ENCODE assay signal across 7 cellular contexts in the genomic region with DNA sequence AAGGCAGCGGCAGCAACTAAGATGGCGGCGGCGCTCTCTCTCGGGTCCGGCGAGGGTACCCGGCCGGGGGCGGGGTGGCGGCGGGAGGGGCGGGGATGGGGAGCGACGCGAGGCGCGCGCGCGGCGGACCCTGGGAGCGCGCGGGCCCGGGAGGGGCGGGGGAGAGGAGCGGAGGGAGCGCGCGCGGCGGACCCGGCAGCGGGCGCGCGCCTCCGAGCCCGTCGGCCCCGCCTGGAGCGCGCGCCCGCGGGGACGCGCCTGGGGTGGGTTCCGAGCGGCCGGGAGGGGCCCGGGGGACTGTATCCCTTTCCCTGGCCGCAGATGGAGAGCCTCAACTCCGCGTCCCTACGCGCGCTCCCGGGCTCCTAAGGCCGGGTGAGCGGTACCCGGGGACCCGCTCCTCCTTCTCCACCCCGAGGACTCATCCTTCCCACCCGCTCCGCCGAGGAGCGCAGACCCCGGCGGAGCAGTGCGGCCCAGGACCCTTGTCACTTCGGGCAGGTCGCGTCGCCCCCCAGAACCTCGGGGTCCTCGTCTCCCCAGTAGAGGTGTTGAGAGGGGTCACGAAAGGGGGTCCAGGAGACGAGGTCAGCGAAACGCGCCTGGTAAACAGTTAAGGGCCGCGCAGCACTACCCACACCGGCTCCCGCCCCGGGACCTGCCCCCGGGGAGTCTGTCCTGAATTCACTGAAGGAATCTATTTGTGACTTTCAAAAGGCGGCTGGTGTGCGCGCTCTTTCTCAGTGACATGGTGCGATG. TPM values are rescaled to one million over a fixed set of nuclear protein-coding genes. Genes with fewer than 3 reads are reported as not detected.
DNase-seq lines count a peak whose midpoint lies in the region; ATAC-seq and TF ChIP-seq lines count a peak whose summit lies in the region.

Gene CLSTN1, minus strand, starts transcription at position 23 of the 759 bp plus-strand sequence. CDS start 232 bp downstream, outside the sequence.

- peak within 1 kb of the TSS; percentile 69 for H3K27ac Mint-ChIP-seq in dendritic cell treated with granulocyte-macrophage colony-stimulating factor and Interleukin-4, amounts not matched to agents 40 ng/mL and 50 ng/mL, for 4 days

- H3K27me3 Mint-ChIP-seq in dendritic cell treated with granulocyte-macrophage colony-stimulating factor and Interleukin-4, amounts not matched to agents 40 ng/mL and 50 ng/mL, for 4 days, result no peaks in the 10 kb centered on the region

- H3K36me3 ChIP-seq in left lung, result no peaks in the 10 kb centered on the region

- peaks cover 35% of the 10 kb centered on the region for H3K4me1 Mint-ChIP-seq in dendritic cell treated with granulocyte-macrophage colony-stimulating factor and Interleukin-4, amounts not matched to agents 40 ng/mL and 50 ng/mL, for 4 days (ENCODE audit: low read depth)

- no peak for TF ChIP-seq CTCF in left lung (IDR thresholded peaks at IDR 0.05)

- peaks cover 0 to 14% of the 10 kb centered on the region in 2 donors for H3K27me3 ChIP-seq in left lung

- H3K36me3 Mint-ChIP-seq in dendritic cell treated with granulocyte-macrophage colony-stimulating factor and Interleukin-4, amounts not matched to agents 40 ng/mL and 50 ng/mL, for 4 days (ENCODE audit: low read depth), result no peaks in the 10 kb centered on the region

- H3K4me1 ChIP-seq in left lung, result peaks cover 18 to 40% of the 10 kb centered on the region in 2 donors

- peak within 1 kb of the TSS; percentile 58 to 75 for H3K27ac ChIP-seq in left lung

- DNase-seq in NCI-H510A treated with DMSO at 0.1 percent for 48 hours (lab: John Stamatoyannopoulos, UW) (peak; percentile 98), left lung (peak; percentile 91 to 94)
- peak; percentile 78 to 83 for DNase-seq in activated CD4-positive, alpha-beta T cell treated with anti-CD3 and anti-CD28 coated beads, Interleukin-2, amount 50 U/mL, for 24 hours (ENCODE audit: low read depth in 1 of 2, low spot score in 1 of 2)
- DNase-seq in stimulated activated CD4-positive, alpha-beta T cell treated with anti-CD3 and anti-CD28 coated beads, Interleukin-2, amount 100 ng/mL, for 24 hours, result peak; percentile 89 to 92

- intact Hi-C loops in dendritic cell treated with granulocyte-macrophage colony-stimulating factor and Interleukin-4, amounts not matched to agents 40 ng/mL and 50 ng/mL, for 4 days (cut with micrococcal nuclease), result no loop called here
- intact Hi-C loops in left lung (cut with DNase I), result no loop called here

- peak within 1 kb of the TSS; percentile 77 for H3K4me3 ChIP-seq in left lung

- H3K9me3 Mint-ChIP-seq in dendritic cell treated with granulocyte-macrophage colony-stimulating factor and Interleukin-4, amounts not matched to agents 40 ng/mL and 50 ng/mL, for 4 days, result no peaks in the 10 kb centered on the region

- H3K9me3 ChIP-seq in left lung, result no peaks in the 10 kb centered on the region

- peak within 1 kb of the TSS; percentile 78 for H3K4me3 Mint-ChIP-seq in dendritic cell treated with granulocyte-macrophage colony-stimulating factor and Interleukin-4, amounts not matched to agents 40 ng/mL and 50 ng/mL, for 4 days

- ATAC-seq in GM18502 (IDR thresholded peaks at IDR 0.05; ENCODE audit: poor library complexity, unreplicated experiment), result peak; percentile 60
- ATAC-seq in HG03095 (IDR thresholded peaks at IDR 0.05; ENCODE audit: unreplicated experiment), result peak; percentile 39
- ATAC-seq in left lung, result peak; percentile 76

RNA-seq across cellular contexts. Expression of gene CLSTN1, which starts in this region (rescaled TPM):
- 100 to 1,000 TPM in 1 of 2 donors, 10 to 100 TPM in 1; 73.1 to 106 TPM for total RNA-seq in left lung

Comparison
In these comparisons a context has a peak if more than half of its experiments do, and no peak if none do; other contexts are left out.
1. Peak in every context shown above with its lines: DNase-seq, ATAC-seq, H3K4me3 ChIP-seq and H3K27ac ChIP-seq.